Comparison of ENCODE assay signal across 1 cellular context in the genomic region with DNA sequence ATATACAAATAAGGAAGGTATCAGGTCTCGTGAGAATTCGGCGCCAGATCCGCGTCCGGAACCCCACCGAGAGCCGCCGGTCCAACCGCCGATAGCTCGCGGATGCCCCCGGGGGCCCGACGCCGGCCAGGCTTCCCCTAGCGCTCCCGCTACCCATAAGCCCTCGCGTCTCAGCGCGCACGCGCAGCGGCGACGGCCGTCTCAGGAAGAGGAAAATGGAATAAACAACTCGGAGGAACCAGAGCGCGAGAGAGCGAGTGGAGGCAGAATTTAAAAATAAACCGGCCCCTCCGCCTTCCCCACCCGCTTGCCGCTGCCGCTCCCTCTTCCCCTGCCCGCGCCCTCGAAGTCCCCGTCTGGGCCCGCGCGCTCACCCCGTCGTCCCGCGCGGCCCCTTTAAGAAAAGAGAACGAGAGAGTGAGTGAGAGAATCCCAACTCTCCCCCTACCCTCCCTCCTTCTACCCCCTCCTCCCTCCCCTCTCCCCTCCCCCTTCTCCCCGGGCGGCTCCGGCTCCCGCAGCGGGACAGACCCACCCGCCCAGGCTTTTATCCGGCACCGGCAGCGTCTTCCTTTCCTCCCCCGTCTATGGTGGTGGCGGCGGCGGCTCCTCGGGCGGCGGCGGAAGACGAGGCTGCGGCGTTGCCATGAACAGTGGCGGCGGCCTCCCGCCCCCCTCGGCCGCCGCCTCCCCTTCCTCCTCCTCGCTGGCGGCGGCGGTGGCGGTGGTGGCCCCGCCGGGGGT.
TF ChIP-seq lines count a peak whose summit lies in the region.

A gene with protein sequence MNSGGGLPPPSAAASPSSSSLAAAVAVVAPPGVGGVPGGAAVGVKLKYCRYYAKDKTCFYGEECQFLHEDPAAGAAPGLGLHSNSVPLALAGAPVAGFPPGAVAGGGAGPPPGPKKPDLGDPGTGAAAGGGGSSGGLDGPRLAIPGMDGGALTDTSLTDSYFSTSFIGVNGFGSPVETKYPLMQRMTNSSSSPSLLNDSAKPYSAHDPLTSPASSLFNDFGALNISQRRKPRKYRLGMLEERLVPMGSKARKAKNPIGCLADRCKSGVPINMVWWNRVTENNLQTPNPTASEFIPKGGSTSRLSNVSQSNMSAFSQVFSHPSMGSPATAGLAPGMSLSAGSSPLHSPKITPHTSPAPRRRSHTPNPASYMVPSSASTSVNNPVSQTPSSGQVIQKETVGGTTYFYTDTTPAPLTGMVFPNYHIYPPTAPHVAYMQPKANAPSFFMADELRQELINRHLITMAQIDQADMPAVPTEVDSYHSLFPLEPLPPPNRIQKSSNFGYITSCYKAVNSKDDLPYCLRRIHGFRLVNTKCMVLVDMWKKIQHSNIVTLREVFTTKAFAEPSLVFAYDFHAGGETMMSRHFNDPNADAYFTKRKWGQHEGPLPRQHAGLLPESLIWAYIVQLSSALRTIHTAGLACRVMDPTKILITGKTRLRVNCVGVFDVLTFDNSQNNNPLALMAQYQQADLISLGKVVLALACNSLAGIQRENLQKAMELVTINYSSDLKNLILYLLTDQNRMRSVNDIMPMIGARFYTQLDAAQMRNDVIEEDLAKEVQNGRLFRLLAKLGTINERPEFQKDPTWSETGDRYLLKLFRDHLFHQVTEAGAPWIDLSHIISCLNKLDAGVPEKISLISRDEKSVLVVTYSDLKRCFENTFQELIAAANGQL (plus strand): TSS at position 534 of the 744 bp plus-strand sequence. CDS start 113 bp downstream, at position 647.

TF ChIP-seq in WTC11, 78 proteins besides CTCF, POLR2A, EP300 and RAD21 (continued from another document):
- TF ChIP-seq FOXK1 (CRISPR knock-in tag; IDR thresholded peaks at IDR 0.05) (peak; percentile 90), FOXP1 (CRISPR knock-in tag; IDR thresholded peaks at IDR 0.05; ENCODE audit: borderline replicate concordance) (0 out of 2 replicates have a peak, but pooled peaks have one; percentile 40), ZNF317 (CRISPR knock-in tag; IDR thresholded peaks at IDR 0.05; ENCODE audit: borderline replicate concordance, low read depth) (no peak), MYBL2 (CRISPR knock-in tag; IDR thresholded peaks at IDR 0.05) (peak; percentile 75; the same call in 1 of the 2 replicates), CREB1 (CRISPR knock-in tag; IDR thresholded peaks at IDR 0.05) (0 out of 2 replicates have a peak, but pooled peaks have one; percentile 37), SP1 (CRISPR knock-in tag; conservative IDR thresholded peaks at IDR 0.05) (peak; percentile 47; the same call in 1 of the 2 replicates)
- TF ChIP-seq, protein P1, sequence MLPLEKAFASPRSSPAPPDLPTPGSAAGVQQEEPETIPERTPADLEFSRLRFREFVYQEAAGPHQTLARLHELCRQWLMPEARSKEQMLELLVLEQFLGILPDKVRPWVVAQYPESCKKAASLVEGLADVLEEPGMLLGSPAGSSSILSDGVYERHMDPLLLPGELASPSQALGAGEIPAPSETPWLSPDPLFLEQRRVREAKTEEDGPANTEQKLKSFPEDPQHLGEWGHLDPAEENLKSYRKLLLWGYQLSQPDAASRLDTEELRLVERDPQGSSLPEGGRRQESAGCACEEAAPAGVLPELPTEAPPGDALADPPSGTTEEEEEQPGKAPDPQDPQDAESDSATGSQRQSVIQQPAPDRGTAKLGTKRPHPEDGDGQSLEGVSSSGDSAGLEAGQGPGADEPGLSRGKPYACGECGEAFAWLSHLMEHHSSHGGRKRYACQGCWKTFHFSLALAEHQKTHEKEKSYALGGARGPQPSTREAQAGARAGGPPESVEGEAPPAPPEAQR (CRISPR knock-in tag; IDR thresholded peaks at IDR 0.05), result no peak
- TF ChIP-seq, protein P2, sequence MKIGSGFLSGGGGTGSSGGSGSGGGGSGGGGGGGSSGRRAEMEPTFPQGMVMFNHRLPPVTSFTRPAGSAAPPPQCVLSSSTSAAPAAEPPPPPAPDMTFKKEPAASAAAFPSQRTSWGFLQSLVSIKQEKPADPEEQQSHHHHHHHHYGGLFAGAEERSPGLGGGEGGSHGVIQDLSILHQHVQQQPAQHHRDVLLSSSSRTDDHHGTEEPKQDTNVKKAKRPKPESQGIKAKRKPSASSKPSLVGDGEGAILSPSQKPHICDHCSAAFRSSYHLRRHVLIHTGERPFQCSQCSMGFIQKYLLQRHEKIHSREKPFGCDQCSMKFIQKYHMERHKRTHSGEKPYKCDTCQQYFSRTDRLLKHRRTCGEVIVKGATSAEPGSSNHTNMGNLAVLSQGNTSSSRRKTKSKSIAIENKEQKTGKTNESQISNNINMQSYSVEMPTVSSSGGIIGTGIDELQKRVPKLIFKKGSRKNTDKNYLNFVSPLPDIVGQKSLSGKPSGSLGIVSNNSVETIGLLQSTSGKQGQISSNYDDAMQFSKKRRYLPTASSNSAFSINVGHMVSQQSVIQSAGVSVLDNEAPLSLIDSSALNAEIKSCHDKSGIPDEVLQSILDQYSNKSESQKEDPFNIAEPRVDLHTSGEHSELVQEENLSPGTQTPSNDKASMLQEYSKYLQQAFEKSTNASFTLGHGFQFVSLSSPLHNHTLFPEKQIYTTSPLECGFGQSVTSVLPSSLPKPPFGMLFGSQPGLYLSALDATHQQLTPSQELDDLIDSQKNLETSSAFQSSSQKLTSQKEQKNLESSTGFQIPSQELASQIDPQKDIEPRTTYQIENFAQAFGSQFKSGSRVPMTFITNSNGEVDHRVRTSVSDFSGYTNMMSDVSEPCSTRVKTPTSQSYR (CRISPR knock-in tag; IDR thresholded peaks at IDR 0.05), result 0 out of 2 replicates have a peak, but pooled peaks have one; percentile 23
- TF ChIP-seq, protein P3, sequence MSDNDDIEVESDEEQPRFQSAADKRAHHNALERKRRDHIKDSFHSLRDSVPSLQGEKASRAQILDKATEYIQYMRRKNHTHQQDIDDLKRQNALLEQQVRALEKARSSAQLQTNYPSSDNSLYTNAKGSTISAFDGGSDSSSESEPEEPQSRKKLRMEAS (CRISPR knock-in tag; IDR thresholded peaks at IDR 0.05), result peak; percentile 67; the same call in 1 of the 2 replicates
